ENCODE assay signal across 20 cellular contexts in the genomic region with DNA sequence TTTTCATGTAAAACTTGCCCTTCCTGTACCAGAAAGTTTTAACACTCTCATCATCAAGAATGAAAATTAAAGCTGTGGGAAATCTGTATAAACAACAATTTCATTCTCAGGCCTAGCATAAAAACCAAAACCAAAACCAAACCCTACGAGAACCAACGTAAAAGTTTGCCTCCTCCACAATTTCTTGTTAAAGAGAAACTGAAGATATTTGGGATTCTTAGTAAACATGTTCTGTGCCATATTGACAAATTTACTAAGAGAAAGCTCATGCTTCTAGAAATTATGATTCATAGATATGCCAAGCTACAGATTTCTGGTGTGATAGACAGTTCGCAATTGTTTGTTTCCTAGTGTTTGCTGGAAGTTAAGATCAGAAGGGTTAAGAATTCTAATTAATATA.
"Had no signal": no experiment of that assay in that cellular context is flagged by ENCODE, and none has a peak within 500 bp of the region (broad histone marks: within the 10 kb centered on the region; RNA-seq: fewer than 3 reads in every experiment).

No MANE protein-coding gene starts in this region.

- H3K4me3 ChIP-seq: gastrocnemius medialis, heart right ventricle, transverse colon had no signal

- H3K4me1 ChIP-seq: gastrocnemius medialis, heart right ventricle, transverse colon had no signal

- H3K36me3 ChIP-seq: gastrocnemius medialis, heart right ventricle, neutrophil, transverse colon had no signal

- ATAC-seq: gastrocnemius medialis; heart right ventricle; left colon; naive thymus-derived CD8-positive, alpha-beta T cell had no signal

- H3K9me3 ChIP-seq: gastrocnemius medialis, neutrophil, transverse colon had no signal

- H3K27ac ChIP-seq: gastrocnemius medialis, heart right ventricle, neutrophil, transverse colon had no signal

- DNase-seq: activated CD4-positive, alpha-beta T cell treated with anti-CD3 and anti-CD28 coated beads for 1 hour; activated CD4-positive, alpha-beta T cell treated with anti-CD3 and anti-CD28 coated beads, Interleukin-2, amount 50 U/mL, for 4 hours; activated naive CD4-positive, alpha-beta T cell treated with Interleukin-2 at 50 U/mL for 16 hours; activated T-cell treated with anti-CD3 and anti-CD28 coated beads for 4 hours; anterior cingulate cortex; cerebellar nuclear complex; effector memory CD4-positive, alpha-beta T cell; gastrocnemius medialis; heart right ventricle; left colon; naive thymus-derived CD8-positive, alpha-beta T cell; posterior cingulate gyrus; small intestine; stimulated activated CD4-positive, alpha-beta T cell treated with anti-CD3 and anti-CD28 coated beads, Interleukin-4, amount 100 ng/mL, for 4 hours; stimulated activated CD8-positive, alpha-beta memory T cell treated with anti-CD3 and anti-CD28 coated beads, Interleukin-4, amount 100 ng/mL, for 48 hours; stimulated activated naive CD4-positive, alpha-beta T cell treated with Interleukin-2 at 50 U/mL for 16 hours; substantia nigra; T1000; transverse colon had no signal

- H3K27me3 ChIP-seq: gastrocnemius medialis, heart right ventricle, neutrophil, transverse colon had no signal
